ENCODE assay signal across 29 cellular contexts in the genomic region with DNA sequence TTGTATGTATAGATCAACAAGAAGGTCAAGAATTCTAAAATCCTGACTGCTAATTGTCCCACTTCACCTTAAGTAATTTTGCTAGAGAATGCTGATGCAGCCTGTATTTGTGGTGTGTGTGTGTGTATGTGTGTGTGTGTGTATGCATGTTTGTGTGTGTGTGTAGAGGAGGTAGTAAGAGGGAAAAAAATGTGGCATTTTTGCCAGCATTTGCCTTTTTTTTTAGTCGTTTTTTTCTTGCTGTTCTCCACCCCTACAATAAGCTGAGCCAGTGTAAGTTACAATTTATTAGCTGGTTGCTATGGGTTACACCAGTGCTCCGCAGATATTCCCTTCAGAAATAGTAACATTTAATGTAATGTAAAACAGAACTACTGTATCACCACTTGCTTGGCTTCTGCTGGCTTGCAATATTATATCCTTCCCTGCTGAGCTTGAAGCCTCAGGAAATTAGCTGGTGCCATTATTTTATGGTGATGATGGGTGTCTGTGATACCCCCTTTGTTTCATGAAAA. TPM values are rescaled to one million over a fixed set of nuclear protein-coding genes. Genes with fewer than 3 reads are reported as not detected.
DNase-seq lines count a peak whose midpoint lies in the region; ATAC-seq and TF ChIP-seq lines count a peak whose summit lies in the region.
"Had no signal": no experiment of that assay in that cellular context is flagged by ENCODE, and none has a peak within 500 bp of the region (broad histone marks: within the 10 kb centered on the region; RNA-seq: fewer than 3 reads in every experiment).

No MANE protein-coding gene starts in this region.

- ATAC-seq in stimulated activated effector memory CD8-positive, alpha-beta T cell treated with anti-CD3 and anti-CD28 coated beads, Interleukin-12 subunit alpha, Interleukin-12 subunit beta, amount 100 ng/mL, for 72 hours, result no peak
- no peak for ATAC-seq in HG03432 (IDR thresholded peaks at IDR 0.05; ENCODE audit: unreplicated experiment)
- ATAC-seq: naive thymus-derived CD8-positive, alpha-beta T cell had no signal

- H3K36me3 Mint-ChIP-seq in brain (no peaks in the 10 kb centered on the region), mesothelial cell of epicardium (no peaks in the 10 kb centered on the region), CD14-positive monocyte (no peaks in the 10 kb centered on the region)
- H3K36me3 Mint-ChIP-seq in stimulated activated effector memory CD8-positive, alpha-beta T cell treated with anti-CD3 and anti-CD28 coated beads, Interleukin-12 subunit alpha, Interleukin-12 subunit beta, amount 100 ng/mL, for 72 hours, result no peaks in the 10 kb centered on the region
- H3K36me3 Mint-ChIP-seq: activated naive CD4-positive, alpha-beta T cell treated with anti-CD3 and anti-CD28 coated beads, Interleukin-2, amount 50 U/mL, for 24 hours; naive thymus-derived CD8-positive, alpha-beta T cell had no signal

- DNase-seq in Ammon's horn (ENCODE audit: low spot score) (peak; percentile 37), NCI-H1417 (lab: John Stamatoyannopoulos, UW) (peak in 2 of 3 experiments; percentile 38 to 79), mesothelial cell of epicardium (ENCODE audit: low spot score in 2 of 2, unreplicated experiment in 2 of 2) (no peak), CD14-positive monocyte (ENCODE audit: low spot score) (no peak)
- no peak for DNase-seq in stimulated activated effector memory CD8-positive, alpha-beta T cell treated with anti-CD3 and anti-CD28 coated beads, Interleukin-12 subunit alpha, Interleukin-12 subunit beta, amount 100 ng/mL, for 72 hours (ENCODE audit: low spot score in 2 of 2)
- DNase-seq: activated CD4-positive, alpha-beta T cell treated with anti-CD3 and anti-CD28 coated beads, Interleukin-2, amount 50 U/mL, for 48 hours; activated CD4-positive, CD25-positive, alpha-beta regulatory T cell; activated CD8-positive, alpha-beta memory T cell treated with anti-CD3 and anti-CD28 coated beads, Interleukin-2, amount 50 U/mL, for 48 hours; C1 segment of cervical spinal cord; dermis blood vessel endothelial cell; DND-41; glutamatergic neuron; islet precursor cell; KG1; MG63; naive thymus-derived CD8-positive, alpha-beta T cell; NCI-H1105 treated with DMSO at 0.1 percent for 48 hours; NCI-H526; SJCRH30; small intestine; stimulated activated CD4-positive, alpha-beta T cell treated with anti-CD3 and anti-CD28 coated beads, Interleukin-1b, Interleukin-23, amount 100 ng/mL, for 48 hours; stimulated activated CD8-positive, alpha-beta memory T cell treated with anti-CD3 and anti-CD28 coated beads, Interleukin-4, amount 100 ng/mL, for 48 hours; stomach; T-helper 1 cell; transverse colon had no signal

- H3K27ac Mint-ChIP-seq in brain, result peak overlapping the region; percentile 68 to 98 (median 87)
- H3K27ac Mint-ChIP-seq in mesothelial cell of epicardium, result peak overlapping the region; percentile 5
- no peak overlapping the region for H3K27ac Mint-ChIP-seq in stimulated activated effector memory CD8-positive, alpha-beta T cell treated with anti-CD3 and anti-CD28 coated beads, Interleukin-12 subunit alpha, Interleukin-12 subunit beta, amount 100 ng/mL, for 72 hours
- no peak overlapping the region for H3K27ac Mint-ChIP-seq in CD14-positive monocyte
- H3K27ac Mint-ChIP-seq: activated naive CD4-positive, alpha-beta T cell treated with anti-CD3 and anti-CD28 coated beads, Interleukin-2, amount 50 U/mL, for 24 hours; activated T-helper 2 cell treated with anti-CD3 and anti-CD28 coated beads, Interferon-gamma antibody, Interleukin-2, Interleukin-4, amounts not matched to agents 10 μg/mL and 5 μg/mL and 100 μg/mL, durations not matched to agents 14 hours and 24 hours and 36 hours had no signal

- H3K9me3 Mint-ChIP-seq in brain, result peaks cover 0 to 8% (median 0%) of the 10 kb centered on the region in 5 experiments
- H3K9me3 Mint-ChIP-seq in mesothelial cell of epicardium, result no peaks in the 10 kb centered on the region
- no peaks in the 10 kb centered on the region for H3K9me3 Mint-ChIP-seq in stimulated activated effector memory CD8-positive, alpha-beta T cell treated with anti-CD3 and anti-CD28 coated beads, Interleukin-12 subunit alpha, Interleukin-12 subunit beta, amount 100 ng/mL, for 72 hours
- no peaks in the 10 kb centered on the region for H3K9me3 Mint-ChIP-seq in CD14-positive monocyte
- H3K9me3 Mint-ChIP-seq: activated naive CD4-positive, alpha-beta T cell treated with anti-CD3 and anti-CD28 coated beads, Interleukin-2, amount 50 U/mL, for 24 hours; activated T-helper 2 cell treated with anti-CD3 and anti-CD28 coated beads, Interferon-gamma antibody, Interleukin-2, Interleukin-4, amounts not matched to agents 10 μg/mL and 5 μg/mL and 100 μg/mL, durations not matched to agents 14 hours and 24 hours and 36 hours; naive thymus-derived CD8-positive, alpha-beta T cell had no signal

- peaks cover 81% of the 10 kb centered on the region for H3K4me1 Mint-ChIP-seq in brain
- peaks cover 21% of the 10 kb centered on the region for H3K4me1 Mint-ChIP-seq in mesothelial cell of epicardium
- no peaks in the 10 kb centered on the region for H3K4me1 Mint-ChIP-seq in stimulated activated effector memory CD8-positive, alpha-beta T cell treated with anti-CD3 and anti-CD28 coated beads, Interleukin-12 subunit alpha, Interleukin-12 subunit beta, amount 100 ng/mL, for 72 hours
- no peaks in the 10 kb centered on the region for H3K4me1 Mint-ChIP-seq in CD14-positive monocyte
- H3K4me1 Mint-ChIP-seq: activated naive CD4-positive, alpha-beta T cell treated with anti-CD3 and anti-CD28 coated beads, Interleukin-2, amount 50 U/mL, for 24 hours had no signal

- TF ChIP-seq CTCF in brain (conservative IDR thresholded peaks at IDR 0.05) (no peak), mesothelial cell of epicardium (IDR thresholded peaks at IDR 0.05; ENCODE audit: unreplicated experiment) (no peak), CD14-positive monocyte (IDR thresholded peaks at IDR 0.05) (no peak)

- H3K27me3 Mint-ChIP-seq in brain (peaks cover 4% of the 10 kb centered on the region), mesothelial cell of epicardium (ENCODE audit: low read depth) (no peaks in the 10 kb centered on the region), CD14-positive monocyte (ENCODE audit: low read depth in 3 of 3) (peaks cover 0 to 5% (median 1%) of the 10 kb centered on the region in 3 donors)
- H3K27me3 Mint-ChIP-seq: activated naive CD4-positive, alpha-beta T cell treated with anti-CD3 and anti-CD28 coated beads, Interleukin-2, amount 50 U/mL, for 24 hours had no signal

- intact Hi-C loops in CD14-positive monocyte (cut with micrococcal nuclease), result no loop called here

- H3K4me3 Mint-ChIP-seq in brain, result peak overlapping the region; percentile 1 to 69 (median 38)
- H3K4me3 Mint-ChIP-seq in mesothelial cell of epicardium, result no peak overlapping the region
- H3K4me3 Mint-ChIP-seq in stimulated activated effector memory CD8-positive, alpha-beta T cell treated with anti-CD3 and anti-CD28 coated beads, Interleukin-12 subunit alpha, Interleukin-12 subunit beta, amount 100 ng/mL, for 72 hours, result no peak overlapping the region
- no peak overlapping the region for H3K4me3 Mint-ChIP-seq in CD14-positive monocyte
- H3K4me3 Mint-ChIP-seq: activated naive CD4-positive, alpha-beta T cell treated with anti-CD3 and anti-CD28 coated beads, Interleukin-2, amount 50 U/mL, for 24 hours; naive thymus-derived CD8-positive, alpha-beta T cell had no signal

RNA-seq across cellular contexts. Expression of gene IGSF3, which starts 23.3 kb away (rescaled TPM):
- polyA plus RNA-seq in brain (ENCODE audit: insufficient read depth, low read depth, low replicate concordance) (25.4 TPM), CD14-positive monocyte (under 1 TPM in 1 of 2 donors, not detected in 1; 0.07 TPM)
- total RNA-seq in mesothelial cell of epicardium, result 59.2 to 60.1 TPM (median 59.4 TPM) in 3 replicates
- polyA plus RNA-seq: naive thymus-derived CD8-positive, alpha-beta T cell had no signal

Comparison
In these comparisons a context has a peak if more than half of its experiments do, and no peak if none do; other contexts are left out.
1. DNase-seq: peak in Ammon's horn (single experiment) and NCI-H1417 (2 of 3); none in mesothelial cell of epicardium (0 of 2), stimulated activated effector memory CD8-positive, alpha-beta T cell treated with anti-CD3 and anti-CD28 coated beads, Interleukin-12 subunit alpha, Interleukin-12 subunit beta, amount 100 ng/mL, for 72 hours (0 of 2) and CD14-positive monocyte (single experiment).
2. H3K27ac Mint-ChIP-seq: peak in brain (5 of 5) and mesothelial cell of epicardium (single experiment); none in stimulated activated effector memory CD8-positive, alpha-beta T cell treated with anti-CD3 and anti-CD28 coated beads, Interleukin-12 subunit alpha, Interleukin-12 subunit beta, amount 100 ng/mL, for 72 hours (single experiment) and CD14-positive monocyte (0 of 7).
3. H3K4me3 Mint-ChIP-seq: peak in brain (5 of 5); none in mesothelial cell of epicardium (single experiment), stimulated activated effector memory CD8-positive, alpha-beta T cell treated with anti-CD3 and anti-CD28 coated beads, Interleukin-12 subunit alpha, Interleukin-12 subunit beta, amount 100 ng/mL, for 72 hours (single experiment) and CD14-positive monocyte (0 of 2).
4. RNA of gene IGSF3, which starts 23.3 kb away (polyA plus RNA-seq): 25.4 TPM in brain (single experiment); 0.07 TPM in CD14-positive monocyte; every median in the first group is over 10 times any median in the second.